ENCODE assay signal across 1 cellular context in genomic region chr11:134052395-134052987, GRCh38.
TF ChIP-seq lines count a peak whose summit lies in the region.

No MANE protein-coding gene starts in this region.

TF ChIP-seq in K562, 482 proteins besides CTCF, POLR2A, EP300 and RAD21 (continued from another document and continues in another):
- TF ChIP-seq FOXP4 (CRISPR knock-in tag; IDR thresholded peaks at IDR 0.05; ENCODE audit: borderline replicate concordance) (no peak), HMGXB4 (CRISPR knock-in tag; IDR thresholded peaks at IDR 0.05) (no peak), ETV1 (tag; conservative IDR thresholded peaks at IDR 0.05; ENCODE audit: low read depth) (peak; percentile 62), DIDO1 (tag; IDR thresholded peaks at IDR 0.05; ENCODE audit: low read depth) (peak; percentile 76), MEF2D (tag; conservative IDR thresholded peaks at IDR 0.05; ENCODE audit: low read depth) (peak; percentile 87), ZBTB33 (CRISPR knock-in tag; IDR thresholded peaks at IDR 0.05) (no peak), ZNF57 (CRISPR knock-in tag; IDR thresholded peaks at IDR 0.05) (no peak), PHB2 (IDR thresholded peaks at IDR 0.05; ENCODE audit: low read depth) (no peak), ZNF184 (CRISPR knock-in tag; IDR thresholded peaks at IDR 0.05) (no peak), ZNF511 (CRISPR knock-in tag; IDR thresholded peaks at IDR 0.05) (no peak), GABPA (tag; conservative IDR thresholded peaks at IDR 0.05; ENCODE audit: low read depth) (no peak), NCOA1 (IDR thresholded peaks at IDR 0.05; ENCODE audit: low read depth) (no peak), CHCHD3 (CRISPR knock-in tag; IDR thresholded peaks at IDR 0.05) (no peak), TGIF2 (CRISPR knock-in tag; IDR thresholded peaks at IDR 0.05) (no peak), ZNF740 (CRISPR knock-in tag; IDR thresholded peaks at IDR 0.05) (no peak), ZNF740 (tag; IDR thresholded peaks at IDR 0.05) (peak in 1 of 2 experiments; percentile 82; a peak in 1 of 4 replicates), GTF2F1 (IDR thresholded peaks at IDR 0.05; ENCODE audit: low read depth, low read length) (no peak), E2F6 (IDR thresholded peaks at IDR 0.05; ENCODE audit: borderline replicate concordance in 1 of 2, extremely low read depth in 1 of 2, insufficient read depth in 1 of 2, insufficient read length in 1 of 2, low read depth in 1 of 2, low read length in 1 of 2, poor library complexity in 1 of 2, severe bottlenecking in 1 of 2) (no peak), HEY1 (CRISPR knock-in tag; IDR thresholded peaks at IDR 0.05; ENCODE audit: borderline replicate concordance) (no peak), MYNN (IDR thresholded peaks at IDR 0.05) (no peak), MYNN (CRISPR knock-in tag; IDR thresholded peaks at IDR 0.05) (no peak), PURB (CRISPR knock-in tag; IDR thresholded peaks at IDR 0.05; ENCODE audit: low read depth) (no peak), POLR2H (tag; IDR thresholded peaks at IDR 0.05; ENCODE audit: low read depth) (no peak), RCOR1 (IDR thresholded peaks at IDR 0.05; ENCODE audit: borderline replicate concordance in 1 of 2, low read depth in 2 of 2, low read length in 2 of 2) (no peak), ZBTB1 (CRISPR knock-in tag; IDR thresholded peaks at IDR 0.05; ENCODE audit: borderline replicate concordance, low read depth) (no peak), CHD7 (IDR thresholded peaks at IDR 0.05; ENCODE audit: low read depth, low read length) (no peak), ZNF224 (CRISPR knock-in tag; IDR thresholded peaks at IDR 0.05) (no peak), GABPB2 (CRISPR knock-in tag; conservative IDR thresholded peaks at IDR 0.05) (no peak), BMI1 (IDR thresholded peaks at IDR 0.05; ENCODE audit: low read length) (no peak), ETV6 (IDR thresholded peaks at IDR 0.05; ENCODE audit: borderline replicate concordance in 1 of 2, low read depth in 2 of 2, low read length in 1 of 2) (no peak), ETV6 (CRISPR knock-in tag; IDR thresholded peaks at IDR 0.05; ENCODE audit: borderline replicate concordance) (no peak), SIX5 (IDR thresholded peaks at IDR 0.05; ENCODE audit: borderline replicate concordance in 1 of 2, insufficient read depth in 1 of 2, low read depth in 1 of 2, low read length in 2 of 2) (no peak), SETDB1 (IDR thresholded peaks at IDR 0.05; ENCODE audit: low read length) (no peak), MCM7 (IDR thresholded peaks at IDR 0.05) (no peak), ZNF589 (CRISPR knock-in tag; IDR thresholded peaks at IDR 0.05; ENCODE audit: low read depth) (peak; percentile 93), ZNF584 (CRISPR knock-in tag; IDR thresholded peaks at IDR 0.05; ENCODE audit: low read depth) (peak; percentile 85; the same call in 1 of the 2 replicates), ZNF512 (tag; IDR thresholded peaks at IDR 0.05) (no peak), CREB3L1 (IDR thresholded peaks at IDR 0.05; ENCODE audit: borderline replicate concordance, low read depth) (no peak)
